8 cellular contexts compared by ENCODE assay signal in genomic region chr7:155643804-155644177, GRCh38. TPM values are rescaled to one million over a fixed set of nuclear protein-coding genes. Genes with fewer than 3 reads are reported as not detected.
DNase-seq lines count a peak whose midpoint lies in the region; ATAC-seq, FAIRE-seq and TF ChIP-seq lines count a peak whose summit lies in the region.

No MANE protein-coding gene starts in this region.

- WGBS in HepG2 (ENCODE audit: low lambda C conversion rate), result 2% methylated on average over 14 of the region's 32 CpGs

- H3K27me3 Mint-ChIP-seq in type B pancreatic cell, result no peaks in the 10 kb centered on the region

- intact Hi-C loops in HepG2 (cut with micrococcal nuclease; ENCODE audit: unreplicated experiment), result loop anchor here (1.0 kb wide), 2 partner anchors 24 to 45 kb away; no protein-coding TSS in a partner anchor

- peak overlapping the region; percentile 96 for H3K27ac Mint-ChIP-seq in type B pancreatic cell

- no peak for FAIRE-seq in HepG2 (lab: Jason Lieb, UNC)

- H3K4me3 Mint-ChIP-seq in type B pancreatic cell, result peak overlapping the region; percentile 95

- POLR2A ChIA-PET in HepG2 (lab: Yijun Ruan, JAX), result interaction anchor here (0.7 to 2.3 kb wide), 14 partner anchors 9 to 164 kb away, joined by 3 to 72 read pairs (median 4); no protein-coding TSS in a partner anchor

- peaks cover 13% of the 10 kb centered on the region for H3K9me3 Mint-ChIP-seq in type B pancreatic cell

- H2AFZ ChIP-seq in DND-41 (ENCODE audit: low read depth, low read length) (peak overlapping the region; percentile 99), HepG2 (ENCODE audit: low read length) (no peak overlapping the region)

- H4K20me1 ChIP-seq in DND-41 (ENCODE audit: insufficient read depth, low read length) (peaks cover 23% of the 10 kb centered on the region; the same call in 1 of the 2 replicates), HepG2 (ENCODE audit: insufficient read depth, low read length) (peaks cover 19% of the 10 kb centered on the region; the same call in 1 of the 2 replicates)

- peaks cover 56% of the 10 kb centered on the region for H3K79me2 ChIP-seq in DND-41 (ENCODE audit: insufficient read depth, low read length)
- peaks cover 48% of the 10 kb centered on the region for H3K79me2 ChIP-seq in HepG2 (ENCODE audit: insufficient read depth, low read length)

- peak overlapping the region; percentile 76 for H3K4me2 ChIP-seq in DND-41 (ENCODE audit: insufficient read depth, low read length)
- H3K4me2 ChIP-seq in HepG2 (ENCODE audit: low read depth, low read length), result peak overlapping the region; percentile 76

- no peak for TF ChIP-seq CTCF in DND-41 (IDR thresholded peaks at IDR 0.05; ENCODE audit: borderline replicate concordance, extremely low read depth, low read length, poor library complexity, severe bottlenecking)
- TF ChIP-seq CTCF in HepG2 (CRISPR knock-in tag; IDR thresholded peaks at IDR 0.05), result no peak
- no peak for TF ChIP-seq CTCF in type B pancreatic cell (conservative IDR thresholded peaks at IDR 0.05)

- no peak for TF ChIP-seq POLR2A in HepG2 (IDR thresholded peaks at IDR 0.05; ENCODE audit: insufficient read depth in 1 of 2, low read depth in 2 of 2, low read length in 2 of 2)

- peaks cover 24% of the 10 kb centered on the region for H3K4me1 Mint-ChIP-seq in type B pancreatic cell (ENCODE audit: unreplicated experiment)

- no peak for TF ChIP-seq EP300 in HepG2 (IDR thresholded peaks at IDR 0.05; ENCODE audit: low read depth in 2 of 2, low read length in 2 of 2)
- TF ChIP-seq EP300 in HepG2 (CRISPR knock-in tag; IDR thresholded peaks at IDR 0.05; ENCODE audit: borderline replicate concordance), result no peak

- H3K27ac ChIP-seq in DND-41 (ENCODE audit: low read length), result peak overlapping the region; percentile 97
- peak overlapping the region; percentile 74 for H3K27ac ChIP-seq in angular gyrus (ENCODE audit: low read depth, low read length)
- peak overlapping the region; percentile 97 for H3K27ac ChIP-seq in HepG2 (ENCODE audit: extremely low read length, insufficient read depth, low read length)

- no peaks in the 10 kb centered on the region for H3K27me3 ChIP-seq in DND-41 (ENCODE audit: insufficient read depth, low read length, poor library complexity)
- H3K27me3 ChIP-seq in HepG2 (ENCODE audit: control insufficient read depth in 1 of 2, insufficient read depth in 2 of 2, low read length in 2 of 2), result no peaks in the 10 kb centered on the region; a peak in 1 of 5 replicates

- H3K36me3 Mint-ChIP-seq in type B pancreatic cell, result peaks cover 63% of the 10 kb centered on the region

- H3K4me1 ChIP-seq in DND-41 (ENCODE audit: insufficient read depth, low read length) (peaks cover 31% of the 10 kb centered on the region), HepG2 (ENCODE audit: insufficient read depth, low read length) (peaks cover 47% of the 10 kb centered on the region)

- ATAC-seq in DND-41 (ENCODE audit: insufficient read depth, low read depth), result peak; percentile 18; the same call in 2 of the 3 replicates
- ATAC-seq in HG03097 (IDR thresholded peaks at IDR 0.05; ENCODE audit: low FRiP score, unreplicated experiment), result peak; percentile 39
- ATAC-seq in HepG2, result peak; percentile 57
- ATAC-seq in HG03135 (IDR thresholded peaks at IDR 0.05; ENCODE audit: unreplicated experiment), result no peak
- no peak for ATAC-seq in HG03342 (IDR thresholded peaks at IDR 0.05; ENCODE audit: unreplicated experiment)

- TSS peak; percentile 55 for BruUV-seq in HepG2 (replicated peaks; lab: Mats Ljungman, UMichigan)

- CTCF ChIA-PET in HepG2 (lab: Yijun Ruan, JAX; ENCODE audit: low intra/inter-chr PET ratio, low total read pairs), result interaction anchor here (1.5 kb wide), 1 partner anchor 25 kb away, joined by 3 read pairs; no protein-coding TSS in a partner anchor

- H3K9ac ChIP-seq in DND-41 (ENCODE audit: low read depth, low read length) (peak overlapping the region; percentile 85), HepG2 (ENCODE audit: insufficient read depth, low read depth, low read length) (peak overlapping the region; percentile 98)

- DNase-seq in DND-41 (no peak), HepG2 (ENCODE audit: low spot score) (no peak), type B pancreatic cell (ENCODE audit: extremely low spot score, unreplicated experiment) (no peak), middle frontal gyrus (ENCODE audit: extremely low spot score, low spot score) (no peak)

- H3K4me3 ChIP-seq in DND-41 (ENCODE audit: low read depth in 1 of 2, low read length in 2 of 2), result peak overlapping the region; percentile 77 to 95
- peak overlapping the region; percentile 80 to 95 (median 94) for H3K4me3 ChIP-seq in HepG2 (replicated peaks in 1 of 3; ENCODE audit: insufficient read depth in 1 of 3, low read depth in 2 of 3, low read length in 3 of 3)

- peaks cover 7% of the 10 kb centered on the region for H3K9me3 ChIP-seq in DND-41 (ENCODE audit: insufficient read depth, low read length, severe bottlenecking)
- peaks cover 7% of the 10 kb centered on the region; the same call in 1 of the 2 replicates for H3K9me3 ChIP-seq in HepG2 (ENCODE audit: low read length)

- TF ChIP-seq RAD21 in HepG2 (CRISPR knock-in tag; IDR thresholded peaks at IDR 0.05), result no peak

- in situ Hi-C loops in HepG2 (cut with HindIII; ENCODE audit: extremely low pct_ligation_motif_present, low pct_unique_long_range_greater_than_20kb), result no loop called here

- H3K36me3 ChIP-seq in DND-41 (ENCODE audit: insufficient read depth, low read length) (peaks cover 44% of the 10 kb centered on the region), HepG2 (replicated peaks in 1 of 2; ENCODE audit: control insufficient read depth in 1 of 2, insufficient read depth in 2 of 2, low read length in 2 of 2) (peaks cover 2 to 13% of the 10 kb centered on the region in 2 experiments)

TF ChIP-seq in HepG2, 621 proteins besides CTCF, POLR2A, EP300 and RAD21 (continues in another document):
- 0 out of 2 replicates have a peak, but pooled peaks have one; percentile 33 for TF ChIP-seq ZNF609 (CRISPR knock-in tag; IDR thresholded peaks at IDR 0.05; ENCODE audit: borderline replicate concordance)

RNA-seq across cellular contexts. Expression of gene RBM33, which starts 0.7 kb away (rescaled TPM):
- total RNA-seq in HepG2 (2016; rRNA removed; fragmentation: Illumina TruSeq; extraction: Trizol) (22.3 and 28.9 TPM in 2 replicates), type B pancreatic cell (ENCODE audit: low replicate concordance) (60.2 and 67.2 TPM in 2 replicates)
- 316 and 350 TPM in 2 replicates for total RNA-seq in HepG2 (2016; cell fraction: cytosol; rRNA removed; fragmentation: Illumina TruSeq; extraction: Trizol; ENCODE audit: low read depth)
- 18.9 and 26.2 TPM in 2 replicates for total RNA-seq in HepG2 (2016; cell fraction: insoluble cytoplasmic fraction; rRNA removed; fragmentation: Illumina TruSeq; extraction: Trizol)
- total RNA-seq in HepG2 (2016; cell fraction: membrane; rRNA removed; fragmentation: Illumina TruSeq; extraction: Trizol), result 57.6 and 59.9 TPM in 2 replicates
- total RNA-seq in HepG2 (2016; cell fraction: nucleus; rRNA removed; fragmentation: Illumina TruSeq; extraction: Trizol), result 50.1 and 55.5 TPM in 2 replicates
- 12.4 TPM in 2 replicates for polyA plus RNA-seq in HepG2 (2011; rRNA removed)
- polyA plus RNA-seq in HepG2 (2011; cell fraction: cytosol; rRNA removed), result 5.1 and 5.5 TPM in 2 replicates
- polyA plus RNA-seq in HepG2 (2011; cell fraction: nucleus; rRNA removed), result 79.7 and 90.7 TPM in 2 replicates
- 26.4 and 28.0 TPM in 2 replicates for polyA plus RNA-seq in HepG2 (2012)
- polyA plus RNA-seq in HepG2 (2016; cell fraction: cytosol; fragmentation: Illumina TruSeq; extraction: Trizol; ENCODE audit: low read depth), result 3.1 and 3.3 TPM in 2 replicates
- polyA plus RNA-seq in HepG2 (2016; cell fraction: insoluble cytoplasmic fraction; fragmentation: Illumina TruSeq; extraction: Trizol; ENCODE audit: low read depth), result 10.1 and 11.9 TPM in 2 replicates
- 4.5 and 4.7 TPM in 2 replicates for polyA plus RNA-seq in HepG2 (2016; cell fraction: membrane; fragmentation: Illumina TruSeq; extraction: Trizol; ENCODE audit: low read depth)
- 38.9 and 41.2 TPM in 2 replicates for polyA plus RNA-seq in HepG2 (2016; cell fraction: nucleus; fragmentation: Illumina TruSeq; extraction: Trizol; ENCODE audit: insufficient read depth, low read depth)
- polyA minus RNA-seq in HepG2 (2011; rRNA and poly(A)+ RNA removed; ENCODE audit: low replicate concordance), result 18.7 and 23.4 TPM in 2 replicates
- 21.6 and 23.1 TPM in 2 replicates for polyA minus RNA-seq in HepG2 (2011; cell fraction: cytosol; rRNA and poly(A)+ RNA removed)
- 99.0 and 111 TPM in 2 replicates for polyA minus RNA-seq in HepG2 (2011; cell fraction: nucleus; rRNA and poly(A)+ RNA removed)

Comparison
In these comparisons a context has a peak if more than half of its experiments do, and no peak if none do; other contexts are left out.
1. ATAC-seq: peak in DND-41 (single experiment), HG03097 (single experiment) and HepG2 (single experiment); none in HG03135 (single experiment) and HG03342 (single experiment).
2. Peak in every context shown above with its lines, with median percentiles within 50 percentile points of each other: H3K27ac ChIP-seq.